ENCODE assay signal across 7 cellular contexts in genomic region chr7:51067757-51068156, GRCh38.
DNase-seq lines count a peak whose midpoint lies in the region; ATAC-seq and TF ChIP-seq lines count a peak whose summit lies in the region.

No MANE protein-coding gene starts in this region.

- no peaks in the 10 kb centered on the region for H3K79me2 ChIP-seq in OCI-LY7 (ENCODE audit: insufficient read depth, low read depth, low read length)

- H3K36me3 ChIP-seq in OCI-LY7 (ENCODE audit: insufficient read depth, low read length): no peaks in the 10 kb centered on the region
- no peaks in the 10 kb centered on the region for H3K36me3 ChIP-seq in adrenal gland (replicated peaks in 1 of 2)

- no TSS peak for BruUV-seq in OCI-LY7 (replicated peaks; lab: Mats Ljungman, UMichigan)

- H2AFZ ChIP-seq in OCI-LY7 (ENCODE audit: low read length): no peak overlapping the region

- H3K4me1 ChIP-seq in OCI-LY7 (ENCODE audit: insufficient read depth, low read length, poor library complexity, severe bottlenecking) (no peaks in the 10 kb centered on the region), adrenal gland (replicated peaks in 1 of 2) (peaks cover 0 to 5% of the 10 kb centered on the region in 2 donors)

- H3K27me3 ChIP-seq in adrenal gland: no peaks in the 10 kb centered on the region

- peak; percentile 52 to 62 for ATAC-seq in left cardiac atrium

- H3K9me3 ChIP-seq in OCI-LY7 (ENCODE audit: low read length) (no peaks in the 10 kb centered on the region), adrenal gland (replicated peaks in 1 of 3) (no peaks in the 10 kb centered on the region)

- no peaks in the 10 kb centered on the region for H4K20me1 ChIP-seq in OCI-LY7 (ENCODE audit: insufficient read depth, low read length)

- CTCF ChIA-PET in OCI-LY7 (lab: Charles Lee; ENCODE audit: unreplicated experiment): no interaction called here

- no peaks in the 10 kb centered on the region for H3K9me2 ChIP-seq in OCI-LY7 (ENCODE audit: insufficient read depth, low read length)

- POLR2A ChIA-PET in OCI-LY7 (lab: Charles Lee): no interaction called here

- TF ChIP-seq CTCF in OCI-LY7 (conservative IDR thresholded peaks at IDR 0.05; ENCODE audit: low read length) (peak; percentile 81), adrenal gland (IDR thresholded peaks at IDR 0.05) (peak; percentile 54 to 74 (median 68)), retinal pigment epithelial cell (conservative IDR thresholded peaks at IDR 0.05; ENCODE audit: low read depth, low read length) (peak; percentile 86)

- DNase-seq in GM04504 (ENCODE audit: low read depth) (peak; percentile 32), HK-2 (ENCODE audit: unreplicated experiment) (peak; percentile 40), OCI-LY7 (ENCODE audit: low spot score) (peak; percentile 29), adrenal gland (peak; percentile 47 to 91 (median 73)), left cardiac atrium (peak; percentile 68), retinal pigment epithelial cell (ENCODE audit: low read depth) (peak; percentile 43), NCI-H2029 (lab: John Stamatoyannopoulos, UW) (no peak)

- H3K4me3 ChIP-seq in OCI-LY7 (ENCODE audit: low read depth, low read length, poor library complexity, severe bottlenecking) (no peak overlapping the region), adrenal gland (no peak overlapping the region), retinal pigment epithelial cell (ENCODE audit: low read length) (no peak overlapping the region)

- WGBS in adrenal gland, 4 donors: 43 to 51% (median 44%) methylated on average over 6 to 7 of the region's 7 CpGs

- no peak overlapping the region for H3K27ac ChIP-seq in OCI-LY7 (ENCODE audit: low read depth, low read length, poor library complexity, severe bottlenecking)
- H3K27ac ChIP-seq in adrenal gland: no peak overlapping the region

- intact Hi-C loops in OCI-LY7 (cut with micrococcal nuclease; ENCODE audit: unreplicated experiment): no loop called here
- intact Hi-C loops in adrenal gland (cut with DNase I): loop anchor here (10.0 kb wide), 2 partner anchors 283 to 593 kb away; partner anchors contain the start of gene GRB10 (in 1 of the 2)
- intact Hi-C loops in left cardiac atrium (cut with DNase I): loop anchor here (5.0 to 10.0 kb wide), 3 partner anchors 273 to 383 kb away; no protein-coding TSS in a partner anchor

- TF ChIP-seq POLR2A in adrenal gland (IDR thresholded peaks at IDR 0.05): no peak

- no peak overlapping the region for H3K4me2 ChIP-seq in OCI-LY7 (ENCODE audit: low read length)
